Comparison of ENCODE assay signal across 1 cellular context in the genomic region with DNA sequence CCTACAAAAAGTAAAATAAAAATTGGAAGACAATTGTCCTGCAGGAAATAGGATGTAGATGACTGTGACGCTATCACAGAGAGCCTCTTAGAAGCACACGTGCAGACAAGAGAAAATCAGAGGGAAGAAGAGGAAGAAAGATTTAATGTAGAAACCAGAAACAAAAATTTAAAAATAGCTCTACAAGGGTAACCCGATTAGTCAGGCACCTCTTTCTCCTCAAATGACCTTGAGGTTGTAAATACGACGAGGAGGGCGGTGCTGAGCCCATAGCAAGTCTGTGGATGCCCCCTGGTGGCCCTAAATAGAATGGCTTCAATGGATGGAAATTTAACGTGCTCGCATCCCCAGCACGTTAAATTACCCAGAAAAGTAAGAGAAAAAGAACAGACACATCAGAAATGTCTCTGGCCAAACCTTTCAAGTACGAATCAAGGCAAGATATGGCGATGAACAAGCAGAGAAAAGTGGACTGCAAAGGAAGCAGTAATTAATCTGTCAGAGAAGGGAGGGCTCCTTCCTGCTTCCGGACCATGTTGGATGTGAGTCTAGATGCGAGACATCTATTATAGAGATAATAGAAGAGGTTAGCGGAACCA.
TF ChIP-seq lines count a peak whose summit lies in the region.

No MANE protein-coding gene starts in this region.

TF ChIP-seq in HEK293, 187 proteins besides CTCF, POLR2A, EP300 and RAD21 (continued from another document):
- TF ChIP-seq, protein P1, sequence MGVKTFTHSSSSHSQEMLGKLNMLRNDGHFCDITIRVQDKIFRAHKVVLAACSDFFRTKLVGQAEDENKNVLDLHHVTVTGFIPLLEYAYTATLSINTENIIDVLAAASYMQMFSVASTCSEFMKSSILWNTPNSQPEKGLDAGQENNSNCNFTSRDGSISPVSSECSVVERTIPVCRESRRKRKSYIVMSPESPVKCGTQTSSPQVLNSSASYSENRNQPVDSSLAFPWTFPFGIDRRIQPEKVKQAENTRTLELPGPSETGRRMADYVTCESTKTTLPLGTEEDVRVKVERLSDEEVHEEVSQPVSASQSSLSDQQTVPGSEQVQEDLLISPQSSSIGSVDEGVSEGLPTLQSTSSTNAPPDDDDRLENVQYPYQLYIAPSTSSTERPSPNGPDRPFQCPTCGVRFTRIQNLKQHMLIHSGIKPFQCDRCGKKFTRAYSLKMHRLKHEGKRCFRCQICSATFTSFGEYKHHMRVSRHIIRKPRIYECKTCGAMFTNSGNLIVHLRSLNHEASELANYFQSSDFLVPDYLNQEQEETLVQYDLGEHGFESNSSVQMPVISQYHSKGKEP (tag by site-specific recombination; IDR thresholded peaks at IDR 0.05) = no peak; the same call in 1 of the 2 replicates
- TF ChIP-seq, protein P2, sequence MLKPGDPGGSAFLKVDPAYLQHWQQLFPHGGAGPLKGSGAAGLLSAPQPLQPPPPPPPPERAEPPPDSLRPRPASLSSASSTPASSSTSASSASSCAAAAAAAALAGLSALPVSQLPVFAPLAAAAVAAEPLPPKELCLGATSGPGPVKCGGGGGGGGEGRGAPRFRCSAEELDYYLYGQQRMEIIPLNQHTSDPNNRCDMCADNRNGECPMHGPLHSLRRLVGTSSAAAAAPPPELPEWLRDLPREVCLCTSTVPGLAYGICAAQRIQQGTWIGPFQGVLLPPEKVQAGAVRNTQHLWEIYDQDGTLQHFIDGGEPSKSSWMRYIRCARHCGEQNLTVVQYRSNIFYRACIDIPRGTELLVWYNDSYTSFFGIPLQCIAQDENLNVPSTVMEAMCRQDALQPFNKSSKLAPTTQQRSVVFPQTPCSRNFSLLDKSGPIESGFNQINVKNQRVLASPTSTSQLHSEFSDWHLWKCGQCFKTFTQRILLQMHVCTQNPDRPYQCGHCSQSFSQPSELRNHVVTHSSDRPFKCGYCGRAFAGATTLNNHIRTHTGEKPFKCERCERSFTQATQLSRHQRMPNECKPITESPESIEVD (tag by site-specific recombination; IDR thresholded peaks at IDR 0.05) = 0 out of 2 replicates have a peak, but pooled peaks have one; percentile 31
- TF ChIP-seq ZFP3 (tag by site-specific recombination; IDR thresholded peaks at IDR 0.05; ENCODE audit: low read depth) = no peak
- no peak for TF ChIP-seq MEIS1 (CRISPR knock-in tag; IDR thresholded peaks at IDR 0.05; ENCODE audit: borderline replicate concordance)
- no peak for TF ChIP-seq ZNF529 (tag by site-specific recombination; IDR thresholded peaks at IDR 0.05; ENCODE audit: insufficient replicate concordance)
- TF ChIP-seq ZBTB17 (tag by site-specific recombination; IDR thresholded peaks at IDR 0.05) = 0 out of 2 replicates have a peak, but pooled peaks have one; percentile 26
- TF ChIP-seq, protein P3, sequence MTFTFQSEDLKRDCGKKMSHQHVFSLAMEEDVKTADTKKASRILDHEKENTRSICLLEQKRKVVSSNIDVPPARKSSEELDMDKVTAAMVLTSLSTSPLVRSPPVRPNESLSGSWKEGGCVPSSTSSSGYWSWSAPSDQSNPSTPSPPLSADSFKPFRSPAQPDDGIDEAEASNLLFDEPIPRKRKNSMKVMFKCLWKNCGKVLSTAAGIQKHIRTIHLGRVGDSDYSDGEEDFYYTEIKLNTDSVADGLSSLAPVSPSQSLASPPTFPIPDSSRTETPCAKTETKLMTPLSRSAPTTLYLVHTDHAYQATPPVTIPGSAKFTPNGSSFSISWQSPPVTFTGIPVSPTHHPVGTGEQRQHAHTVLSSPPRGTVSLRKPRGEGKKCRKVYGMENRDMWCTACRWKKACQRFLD (tag by site-specific recombination; IDR thresholded peaks at IDR 0.05) = no peak
- TF ChIP-seq KLF8 (tag by site-specific recombination; IDR thresholded peaks at IDR 0.05) = 0 out of 2 replicates have a peak, but pooled peaks have one; percentile 23
- TF ChIP-seq ZNF341 (tag by site-specific recombination; IDR thresholded peaks at IDR 0.05; ENCODE audit: low read depth) = no peak
- no peak for TF ChIP-seq ZNF544 (tag by site-specific recombination; IDR thresholded peaks at IDR 0.05)
- TF ChIP-seq ZNF654 (tag by site-specific recombination; IDR thresholded peaks at IDR 0.05; ENCODE audit: low read depth) = peak; percentile 96
- TF ChIP-seq, protein P4, sequence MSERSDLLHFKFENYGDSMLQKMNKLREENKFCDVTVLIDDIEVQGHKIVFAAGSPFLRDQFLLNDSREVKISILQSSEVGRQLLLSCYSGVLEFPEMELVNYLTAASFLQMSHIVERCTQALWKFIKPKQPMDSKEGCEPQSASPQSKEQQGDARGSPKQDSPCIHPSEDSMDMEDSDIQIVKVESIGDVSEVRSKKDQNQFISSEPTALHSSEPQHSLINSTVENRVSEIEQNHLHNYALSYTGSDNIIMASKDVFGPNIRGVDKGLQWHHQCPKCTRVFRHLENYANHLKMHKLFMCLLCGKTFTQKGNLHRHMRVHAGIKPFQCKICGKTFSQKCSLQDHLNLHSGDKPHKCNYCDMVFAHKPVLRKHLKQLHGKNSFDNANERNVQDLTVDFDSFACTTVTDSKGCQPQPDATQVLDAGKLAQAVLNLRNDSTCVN (tag by site-specific recombination; optimal IDR thresholded peaks at IDR 0.05) = no peak
- no peak for TF ChIP-seq ZNF24 (tag by site-specific recombination; IDR thresholded peaks at IDR 0.05)
- TF ChIP-seq BCL11B (tag by site-specific recombination; IDR thresholded peaks at IDR 0.05; ENCODE audit: low read depth) = no peak
- TF ChIP-seq ZFHX2 (tag by site-specific recombination; conservative IDR thresholded peaks at IDR 0.05) = no peak
- TF ChIP-seq ZBTB48 (tag by site-specific recombination; IDR thresholded peaks at IDR 0.05) = no peak
- peak; percentile 64 for TF ChIP-seq ZNF335 (tag by site-specific recombination; conservative IDR thresholded peaks at IDR 0.05)
- 0 out of 2 replicates have a peak, but pooled peaks have one; percentile 10 for TF ChIP-seq ZBTB8A (tag by site-specific recombination; IDR thresholded peaks at IDR 0.05)
- TF ChIP-seq, protein P5, sequence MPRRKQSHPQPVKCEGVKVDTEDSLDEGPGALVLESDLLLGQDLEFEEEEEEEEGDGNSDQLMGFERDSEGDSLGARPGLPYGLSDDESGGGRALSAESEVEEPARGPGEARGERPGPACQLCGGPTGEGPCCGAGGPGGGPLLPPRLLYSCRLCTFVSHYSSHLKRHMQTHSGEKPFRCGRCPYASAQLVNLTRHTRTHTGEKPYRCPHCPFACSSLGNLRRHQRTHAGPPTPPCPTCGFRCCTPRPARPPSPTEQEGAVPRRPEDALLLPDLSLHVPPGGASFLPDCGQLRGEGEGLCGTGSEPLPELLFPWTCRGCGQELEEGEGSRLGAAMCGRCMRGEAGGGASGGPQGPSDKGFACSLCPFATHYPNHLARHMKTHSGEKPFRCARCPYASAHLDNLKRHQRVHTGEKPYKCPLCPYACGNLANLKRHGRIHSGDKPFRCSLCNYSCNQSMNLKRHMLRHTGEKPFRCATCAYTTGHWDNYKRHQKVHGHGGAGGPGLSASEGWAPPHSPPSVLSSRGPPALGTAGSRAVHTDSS (tag by site-specific recombination; IDR thresholded peaks at IDR 0.05) = no peak
- TF ChIP-seq SALL2 (tag by site-specific recombination; IDR thresholded peaks at IDR 0.05; ENCODE audit: borderline replicate concordance) = no peak
- TF ChIP-seq SP7 (tag by site-specific recombination; IDR thresholded peaks at IDR 0.05) = peak; percentile 60
- peak; percentile 82 for TF ChIP-seq ZNF10 (tag by site-specific recombination; IDR thresholded peaks at IDR 0.05)
- TF ChIP-seq, protein P6, sequence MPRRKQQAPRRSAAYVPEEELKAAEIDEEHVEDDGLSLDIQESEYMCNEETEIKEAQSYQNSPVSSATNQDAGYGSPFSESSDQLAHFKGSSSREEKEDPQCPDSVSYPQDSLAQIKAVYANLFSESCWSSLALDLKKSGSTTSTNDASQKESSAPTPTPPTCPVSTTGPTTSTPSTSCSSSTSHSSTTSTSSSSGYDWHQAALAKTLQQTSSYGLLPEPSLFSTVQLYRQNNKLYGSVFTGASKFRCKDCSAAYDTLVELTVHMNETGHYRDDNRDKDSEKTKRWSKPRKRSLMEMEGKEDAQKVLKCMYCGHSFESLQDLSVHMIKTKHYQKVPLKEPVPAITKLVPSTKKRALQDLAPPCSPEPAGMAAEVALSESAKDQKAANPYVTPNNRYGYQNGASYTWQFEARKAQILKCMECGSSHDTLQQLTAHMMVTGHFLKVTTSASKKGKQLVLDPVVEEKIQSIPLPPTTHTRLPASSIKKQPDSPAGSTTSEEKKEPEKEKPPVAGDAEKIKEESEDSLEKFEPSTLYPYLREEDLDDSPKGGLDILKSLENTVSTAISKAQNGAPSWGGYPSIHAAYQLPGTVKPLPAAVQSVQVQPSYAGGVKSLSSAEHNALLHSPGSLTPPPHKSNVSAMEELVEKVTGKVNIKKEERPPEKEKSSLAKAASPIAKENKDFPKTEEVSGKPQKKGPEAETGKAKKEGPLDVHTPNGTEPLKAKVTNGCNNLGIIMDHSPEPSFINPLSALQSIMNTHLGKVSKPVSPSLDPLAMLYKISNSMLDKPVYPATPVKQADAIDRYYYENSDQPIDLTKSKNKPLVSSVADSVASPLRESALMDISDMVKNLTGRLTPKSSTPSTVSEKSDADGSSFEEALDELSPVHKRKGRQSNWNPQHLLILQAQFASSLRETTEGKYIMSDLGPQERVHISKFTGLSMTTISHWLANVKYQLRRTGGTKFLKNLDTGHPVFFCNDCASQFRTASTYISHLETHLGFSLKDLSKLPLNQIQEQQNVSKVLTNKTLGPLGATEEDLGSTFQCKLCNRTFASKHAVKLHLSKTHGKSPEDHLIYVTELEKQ (tag by site-specific recombination; IDR thresholded peaks at IDR 0.05; ENCODE audit: borderline replicate concordance) = no peak
- TF ChIP-seq ZNF146 (tag by site-specific recombination; IDR thresholded peaks at IDR 0.05) = no peak
- TF ChIP-seq, protein P7, sequence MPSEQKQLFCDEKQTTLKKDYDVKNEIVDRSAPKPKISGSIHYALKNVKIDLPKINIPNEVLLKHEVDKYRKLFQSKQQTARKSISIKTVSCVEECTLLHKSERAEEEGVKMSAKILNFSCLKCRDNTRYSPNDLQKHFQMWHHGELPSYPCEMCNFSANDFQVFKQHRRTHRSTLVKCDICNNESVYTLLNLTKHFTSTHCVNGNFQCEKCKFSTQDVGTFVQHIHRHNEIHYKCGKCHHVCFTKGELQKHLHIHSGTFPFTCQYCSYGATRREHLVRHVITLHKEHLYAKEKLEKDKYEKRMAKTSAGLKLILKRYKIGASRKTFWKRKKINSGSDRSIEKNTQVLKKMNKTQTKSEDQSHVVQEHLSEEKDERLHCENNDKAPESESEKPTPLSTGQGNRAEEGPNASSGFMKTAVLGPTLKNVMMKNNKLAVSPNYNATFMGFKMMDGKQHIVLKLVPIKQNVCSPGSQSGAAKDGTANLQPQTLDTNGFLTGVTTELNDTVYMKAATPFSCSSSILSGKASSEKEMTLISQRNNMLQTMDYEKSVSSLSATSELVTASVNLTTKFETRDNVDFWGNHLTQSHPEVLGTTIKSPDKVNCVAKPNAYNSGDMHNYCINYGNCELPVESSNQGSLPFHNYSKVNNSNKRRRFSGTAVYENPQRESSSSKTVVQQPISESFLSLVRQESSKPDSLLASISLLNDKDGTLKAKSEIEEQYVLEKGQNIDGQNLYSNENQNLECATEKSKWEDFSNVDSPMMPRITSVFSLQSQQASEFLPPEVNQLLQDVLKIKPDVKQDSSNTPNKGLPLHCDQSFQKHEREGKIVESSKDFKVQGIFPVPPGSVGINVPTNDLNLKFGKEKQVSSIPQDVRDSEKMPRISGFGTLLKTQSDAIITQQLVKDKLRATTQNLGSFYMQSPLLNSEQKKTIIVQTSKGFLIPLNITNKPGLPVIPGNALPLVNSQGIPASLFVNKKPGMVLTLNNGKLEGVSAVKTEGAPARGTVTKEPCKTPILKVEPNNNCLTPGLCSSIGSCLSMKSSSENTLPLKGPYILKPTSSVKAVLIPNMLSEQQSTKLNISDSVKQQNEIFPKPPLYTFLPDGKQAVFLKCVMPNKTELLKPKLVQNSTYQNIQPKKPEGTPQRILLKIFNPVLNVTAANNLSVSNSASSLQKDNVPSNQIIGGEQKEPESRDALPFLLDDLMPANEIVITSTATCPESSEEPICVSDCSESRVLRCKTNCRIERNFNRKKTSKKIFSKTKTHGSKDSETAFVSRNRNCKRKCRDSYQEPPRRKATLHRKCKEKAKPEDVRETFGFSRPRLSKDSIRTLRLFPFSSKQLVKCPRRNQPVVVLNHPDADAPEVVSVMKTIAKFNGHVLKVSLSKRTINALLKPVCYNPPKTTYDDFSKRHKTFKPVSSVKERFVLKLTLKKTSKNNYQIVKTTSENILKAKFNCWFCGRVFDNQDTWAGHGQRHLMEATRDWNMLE (tag by site-specific recombination; conservative IDR thresholded peaks at IDR 0.05; ENCODE audit: low read depth) = no peak
- TF ChIP-seq HOXC10 (CRISPR knock-in tag; IDR thresholded peaks at IDR 0.05) = no peak
- TF ChIP-seq ZNF830 (tag by site-specific recombination; IDR thresholded peaks at IDR 0.05; ENCODE audit: low read depth) = no peak
- TF ChIP-seq WT1 (tag by site-specific recombination; IDR thresholded peaks at IDR 0.05) = peak; percentile 60
- no peak for TF ChIP-seq ZNF114 (tag by site-specific recombination; IDR thresholded peaks at IDR 0.05)
- no peak for TF ChIP-seq ZNF311 (tag by site-specific recombination; IDR thresholded peaks at IDR 0.05; ENCODE audit: borderline replicate concordance)
